ENCODE assay signal across 8 cellular contexts in the genomic region with DNA sequence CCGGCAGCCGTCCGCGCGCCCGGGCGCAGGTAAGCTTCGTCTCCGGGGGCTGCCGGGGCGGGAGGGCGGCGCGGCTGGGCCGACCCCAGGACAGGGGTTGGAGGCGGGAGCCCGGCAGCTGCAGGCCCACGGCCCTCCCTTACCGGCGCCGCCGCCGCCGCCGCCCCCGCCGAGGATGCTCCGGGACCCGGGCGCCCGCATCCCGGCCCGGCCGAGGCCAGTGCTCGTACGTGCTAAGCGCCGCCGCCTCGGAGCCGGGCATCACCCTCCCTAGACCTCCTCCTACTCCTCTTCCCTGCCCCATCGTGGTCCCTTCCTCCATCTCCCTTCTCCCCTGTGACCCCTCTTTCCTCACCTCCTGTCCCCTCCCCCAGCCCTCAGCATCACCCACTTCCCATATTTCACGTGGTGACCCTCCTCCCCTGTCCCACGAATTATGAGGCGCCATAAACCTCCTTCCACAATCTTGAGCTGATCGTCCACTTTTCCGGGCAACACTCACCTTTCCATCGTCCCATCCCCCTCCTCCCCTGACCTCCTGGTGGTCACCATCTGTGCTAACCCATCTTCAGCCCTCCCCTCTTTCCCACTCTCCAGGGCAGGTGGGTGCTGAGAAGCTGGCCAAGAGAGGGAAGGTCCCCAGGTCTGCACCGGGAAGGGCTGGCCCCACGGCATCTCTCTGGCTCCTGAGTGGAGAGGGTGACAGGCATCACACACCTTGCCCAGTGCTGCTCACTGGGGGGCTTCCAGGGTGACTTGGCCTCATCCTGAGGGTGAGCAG. TPM values are rescaled to one million over a fixed set of nuclear protein-coding genes. Genes with fewer than 3 reads are reported as not detected.
DNase-seq lines count a peak whose midpoint lies in the region; ATAC-seq and TF ChIP-seq lines count a peak whose summit lies in the region.

No MANE protein-coding gene starts in this region.

- H3K27ac ChIP-seq in WERI-Rb-1 (no peak overlapping the region), sigmoid colon (peak overlapping the region in 2 of 4 donors; percentile 33 to 79)

- no peaks in the 10 kb centered on the region for H3K27me3 ChIP-seq in WERI-Rb-1 (ENCODE audit: insufficient read depth, low read depth, severe bottlenecking)
- H3K27me3 ChIP-seq in sigmoid colon = no peaks in the 10 kb centered on the region

- no peak for TF ChIP-seq EP300 in sigmoid colon (IDR thresholded peaks at IDR 0.05)

- H3K4me3 ChIP-seq in WERI-Rb-1 (ENCODE audit: low read depth, low read length) (peak overlapping the region; percentile 55), fibroblast of pulmonary artery (replicated peaks; ENCODE audit: low read depth, low read length) (peak overlapping the region; percentile 66), sigmoid colon (peak overlapping the region; percentile 12 to 66 (median 59))

- DNase-seq in WERI-Rb-1 (peak; percentile 25), fibroblast of pulmonary artery (ENCODE audit: low read depth) (no peak), sigmoid colon (no peak), GF-D8 (lab: John Stamatoyannopoulos, UW) (no peak), dedifferentiated amniotic fluid mesenchymal stem cell (ENCODE audit: extremely low spot score) (no peak), NCI-H2107 (lab: John Stamatoyannopoulos, UW) (no peak)

- H3K4me1 ChIP-seq in sigmoid colon = peaks cover 0 to 21% (median 17%) of the 10 kb centered on the region in 4 donors

- H3K9me3 ChIP-seq in WERI-Rb-1 (ENCODE audit: severe bottlenecking) (no peaks in the 10 kb centered on the region), sigmoid colon (no peaks in the 10 kb centered on the region)

- H3K36me3 ChIP-seq in WERI-Rb-1 (peaks cover 8% of the 10 kb centered on the region), sigmoid colon (peaks cover 0 to 6% (median 0%) of the 10 kb centered on the region in 4 donors)

- TF ChIP-seq POLR2A in sigmoid colon (IDR thresholded peaks at IDR 0.05) = no peak

- intact Hi-C loops in sigmoid colon (cut with DNase I) = no loop called here

- ATAC-seq in GM18502 (IDR thresholded peaks at IDR 0.05; ENCODE audit: poor library complexity, unreplicated experiment) (peak; percentile 23), HG02763 (IDR thresholded peaks at IDR 0.05; ENCODE audit: unreplicated experiment) (peak; percentile 9)

- WGBS in sigmoid colon, 2 donors = 6 to 8% methylated on average over 50 of the region's 50 CpGs

- TF ChIP-seq CTCF in WERI-Rb-1 (IDR thresholded peaks at IDR 0.05; ENCODE audit: low read depth, low read length) (no peak), fibroblast of pulmonary artery (IDR thresholded peaks at IDR 0.05; ENCODE audit: low read length, missing control alignments) (no peak), sigmoid colon (IDR thresholded peaks at IDR 0.05) (no peak)

RNA-seq across cellular contexts. Expression of a gene that starts 0.6 kb away (rescaled TPM):
- 1 to 10 TPM in 3 of 4 donors, under 1 TPM in 1; 0.83 to 1.6 (median 1.3) TPM for total RNA-seq in sigmoid colon
- polyA plus RNA-seq in sigmoid colon = 1 to 10 TPM; 1.2 to 3.4 (median 1.8) TPM

RNA-seq across cellular contexts. Expression of a gene that starts 53.9 kb away (rescaled TPM):
- 10 to 100 TPM; 16.0 to 48.7 (median 20.5) TPM for total RNA-seq in sigmoid colon
- polyA plus RNA-seq in sigmoid colon = 10 to 100 TPM in 1 of 3 donors, 1 to 10 TPM in 2; 4.8 to 19.0 (median 9.0) TPM

RNA-seq across cellular contexts. Expression of a gene that starts 54.0 kb away (rescaled TPM):
- 10 to 100 TPM in 3 of 4 donors, 1 to 10 TPM in 1; 10.0 to 17.4 (median 11.3) TPM for total RNA-seq in sigmoid colon
- polyA plus RNA-seq in sigmoid colon = 10 to 100 TPM in 1 of 3 donors, 1 to 10 TPM in 2; 4.4 to 10.0 (median 4.8) TPM
